Comparison of ENCODE assay signal across 8 cellular contexts in genomic region chr21:29293495-29293894, GRCh38. TPM values are rescaled to one million over a fixed set of nuclear protein-coding genes. Genes with fewer than 3 reads are reported as not detected.
DNase-seq lines count a peak whose midpoint lies in the region; ATAC-seq, FAIRE-seq and TF ChIP-seq lines count a peak whose summit lies in the region.

No MANE protein-coding gene starts in this region.

- CTCF ChIA-PET in GM12878 (lab: Yijun Ruan, JAX), result interaction anchor here (1.1 to 13.2 kb wide), 6 partner anchors 17 to 211 kb away, joined by 3 to 157 read pairs (median 4); no protein-coding TSS in a partner anchor

- TF ChIP-seq CTCF in GM12878 (IDR thresholded peaks at IDR 0.05 in 2 of 3, conservative IDR thresholded peaks at IDR 0.05 in 1 of 3; ENCODE audit: control insufficient read depth in 2 of 3, extremely low read depth in 1 of 3, insufficient read depth in 1 of 3, low read depth in 3 of 3, low read length in 3 of 3) (no peak), ascending aorta (IDR thresholded peaks at IDR 0.05) (no peak)

- H3K79me2 ChIP-seq in GM12878 (ENCODE audit: control insufficient read depth, insufficient read depth, low read length), result no peaks in the 10 kb centered on the region; the same call in 1 of the 2 replicates

- ATAC-seq in GM18519 (IDR thresholded peaks at IDR 0.05; ENCODE audit: low FRiP score, unreplicated experiment) (peak; percentile 85), GM21619 (IDR thresholded peaks at IDR 0.05; ENCODE audit: unreplicated experiment) (peak; percentile 86), HG03442 (IDR thresholded peaks at IDR 0.05; ENCODE audit: unreplicated experiment) (peak; percentile 89), GM12878 (peak; percentile 95)

- no peak overlapping the region for H3K27ac ChIP-seq in GM12878 (ENCODE audit: control insufficient read depth, insufficient read depth)
- H3K27ac ChIP-seq in ascending aorta, result no peak overlapping the region

- TF ChIP-seq EP300 in GM12878 (IDR thresholded peaks at IDR 0.05; ENCODE audit: borderline replicate concordance in 1 of 2, control insufficient read depth in 1 of 2, low read depth in 2 of 2, low read length in 2 of 2), result no peak

- SMC1A ChIA-PET in GM12878 (lab: Charles Lee; ENCODE audit: uncharacterized antibody, unreplicated experiment), result interaction anchor here (0.6 to 17.9 kb wide), 9 partner anchors 17 to 217 kb away, joined by 3 to 297 read pairs (median 3); no protein-coding TSS in a partner anchor

- peak; percentile 71 for DNase-seq in GM12878 (ENCODE audit: low read depth, low spot score)
- no peak for DNase-seq in stimulated activated CD8-positive, alpha-beta memory T cell treated with anti-CD3 and anti-CD28 coated beads, Interleukin-4, amount 100 ng/mL, for 48 hours
- no peak for DNase-seq in stimulated activated CD4-positive, alpha-beta T cell treated with anti-CD3 and anti-CD28 coated beads, Interleukin-12 subunit alpha, Interleukin-12 subunit beta, amount 100 ng/mL, for 4 hours
- no peak for DNase-seq in ascending aorta (ENCODE audit: low spot score in 2 of 2)
- no peak for DNase-seq in NCI-H1048 (lab: John Stamatoyannopoulos, UW)

- H2AFZ ChIP-seq in GM12878 (ENCODE audit: control insufficient read depth, low read depth, low read length), result no peak overlapping the region

- peaks cover 26% of the 10 kb centered on the region for H3K4me1 ChIP-seq in GM12878 (ENCODE audit: control insufficient read depth, insufficient read depth, low read length)
- H3K4me1 ChIP-seq in ascending aorta, result peaks cover 0 to 5% of the 10 kb centered on the region in 2 donors

- H3K36me3 ChIP-seq in GM12878 (ENCODE audit: control insufficient read depth in 2 of 2, insufficient read depth in 2 of 2, low read length in 1 of 2) (no peaks in the 10 kb centered on the region), ascending aorta (no peaks in the 10 kb centered on the region)

- in situ Hi-C loops in GM12878 (cut with MboI), result no loop called here

- H3K4me3 ChIP-seq in GM12878 (no peak overlapping the region), ascending aorta (no peak overlapping the region)

- peak; percentile 41 for FAIRE-seq in GM12878 (lab: Jason Lieb, UNC)

- no peak overlapping the region for H3K9ac ChIP-seq in GM12878 (ENCODE audit: control insufficient read depth, insufficient read depth, low read length)

- no peak for TF ChIP-seq POLR2A in GM12878 (IDR thresholded peaks at IDR 0.05; ENCODE audit: low read depth, low read length)

- H3K27me3 ChIP-seq in GM12878 (replicated peaks in 1 of 2; ENCODE audit: control insufficient read depth in 2 of 2, insufficient read depth in 2 of 2, low read length in 1 of 2) (no peaks in the 10 kb centered on the region), ascending aorta (no peaks in the 10 kb centered on the region)

- TF ChIP-seq RAD21 in GM12878 (IDR thresholded peaks at IDR 0.05; ENCODE audit: insufficient read depth, low read depth, low read length), result 0 out of 2 replicates have a peak, but pooled peaks have one; percentile 4

- peak overlapping the region; percentile 45; the same call in 1 of the 2 replicates for H3K4me2 ChIP-seq in GM12878 (ENCODE audit: control insufficient read depth, insufficient read depth)

- POLR2A ChIA-PET in GM12878 (lab: Charles Lee), result interaction anchor here (1.2 to 1.6 kb wide), 2 partner anchors 10 to 18 kb away, joined by 3 to 4 read pairs; no protein-coding TSS in a partner anchor

- WGBS in GM12878 (ENCODE audit: insufficient coverage, insufficient replicate concordance, low lambda C conversion rate, missing lambda C conversion rate), result 0% methylated on average over 2 of the region's 2 CpGs

- no TSS peak for BruUV-seq in GM12878 (replicated peaks; lab: Mats Ljungman, UMichigan)

- RAD21 ChIA-PET in GM12878 (lab: Charles Lee; ENCODE audit: unreplicated experiment), result interaction anchor here (0.8 to 16.3 kb wide), 5 partner anchors 10 to 167 kb away, joined by 3 to 257 read pairs (median 3); no protein-coding TSS in a partner anchor

- no peaks in the 10 kb centered on the region for H4K20me1 ChIP-seq in GM12878 (ENCODE audit: control insufficient read depth, insufficient read depth)

- intact Hi-C loops in GM12878 (cut with micrococcal nuclease; ENCODE audit: unreplicated experiment), result no loop called here
- intact Hi-C loops in ascending aorta (cut with DNase I), result loop anchor here (10.0 kb wide), 1 partner anchor 289 kb away; no protein-coding TSS in a partner anchor

- H3K9me3 ChIP-seq in GM12878 (replicated peaks; ENCODE audit: control insufficient read depth, insufficient read depth, low read length) (peaks cover 9% of the 10 kb centered on the region; the same call in 2 of the 3 replicates), ascending aorta (no peaks in the 10 kb centered on the region)

TF ChIP-seq in GM12878, 131 proteins besides CTCF, POLR2A, EP300 and RAD21 (continues in another document):
- TF ChIP-seq, protein P1, sequence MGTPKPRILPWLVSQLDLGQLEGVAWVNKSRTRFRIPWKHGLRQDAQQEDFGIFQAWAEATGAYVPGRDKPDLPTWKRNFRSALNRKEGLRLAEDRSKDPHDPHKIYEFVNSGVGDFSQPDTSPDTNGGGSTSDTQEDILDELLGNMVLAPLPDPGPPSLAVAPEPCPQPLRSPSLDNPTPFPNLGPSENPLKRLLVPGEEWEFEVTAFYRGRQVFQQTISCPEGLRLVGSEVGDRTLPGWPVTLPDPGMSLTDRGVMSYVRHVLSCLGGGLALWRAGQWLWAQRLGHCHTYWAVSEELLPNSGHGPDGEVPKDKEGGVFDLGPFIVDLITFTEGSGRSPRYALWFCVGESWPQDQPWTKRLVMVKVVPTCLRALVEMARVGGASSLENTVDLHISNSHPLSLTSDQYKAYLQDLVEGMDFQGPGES (IDR thresholded peaks at IDR 0.05), result no peak
- TF ChIP-seq CREB1 (IDR thresholded peaks at IDR 0.05; ENCODE audit: low read depth) (no peak), ESRRA (IDR thresholded peaks at IDR 0.05; ENCODE audit: low read length) (no peak), PKNOX1 (IDR thresholded peaks at IDR 0.05) (peak; percentile 76), RAD51 (IDR thresholded peaks at IDR 0.05) (peak; percentile 55), CBX5 (IDR thresholded peaks at IDR 0.05; ENCODE audit: low read depth) (0 out of 2 replicates have a peak, but pooled peaks have one; percentile 24), CEBPB (IDR thresholded peaks at IDR 0.05; ENCODE audit: borderline replicate concordance in 1 of 2, low read depth in 2 of 2, low read length in 2 of 2) (no peak), RBBP5 (conservative IDR thresholded peaks at IDR 0.05) (no peak), ATF7 (IDR thresholded peaks at IDR 0.05; ENCODE audit: low read depth) (0 out of 2 replicates have a peak, but pooled peaks have one; percentile 26), SRF (IDR thresholded peaks at IDR 0.05; ENCODE audit: low read depth in 2 of 2, low read length in 2 of 2) (no peak), BACH1 (IDR thresholded peaks at IDR 0.05; ENCODE audit: borderline replicate concordance) (peak; percentile 26; the same call in 1 of the 2 replicates), POLR2AphosphoS2 (IDR thresholded peaks at IDR 0.05; ENCODE audit: low read depth, low read length) (no peak), SPI1 (IDR thresholded peaks at IDR 0.05; ENCODE audit: borderline replicate concordance, insufficient read depth, low read depth, low read length) (peak; percentile 82), BCL11A (IDR thresholded peaks at IDR 0.05; ENCODE audit: low read depth, low read length) (peak; percentile 71; the same call in 1 of the 2 replicates), GATAD2B (conservative IDR thresholded peaks at IDR 0.05; ENCODE audit: low read depth) (0 out of 2 replicates have a peak, but pooled peaks have one; percentile 35), MTA3 (IDR thresholded peaks at IDR 0.05; ENCODE audit: borderline replicate concordance, low read length) (0 out of 2 replicates have a peak, but pooled peaks have one; percentile 59), LARP7 (IDR thresholded peaks at IDR 0.05) (no peak)
- TF ChIP-seq, protein P2, sequence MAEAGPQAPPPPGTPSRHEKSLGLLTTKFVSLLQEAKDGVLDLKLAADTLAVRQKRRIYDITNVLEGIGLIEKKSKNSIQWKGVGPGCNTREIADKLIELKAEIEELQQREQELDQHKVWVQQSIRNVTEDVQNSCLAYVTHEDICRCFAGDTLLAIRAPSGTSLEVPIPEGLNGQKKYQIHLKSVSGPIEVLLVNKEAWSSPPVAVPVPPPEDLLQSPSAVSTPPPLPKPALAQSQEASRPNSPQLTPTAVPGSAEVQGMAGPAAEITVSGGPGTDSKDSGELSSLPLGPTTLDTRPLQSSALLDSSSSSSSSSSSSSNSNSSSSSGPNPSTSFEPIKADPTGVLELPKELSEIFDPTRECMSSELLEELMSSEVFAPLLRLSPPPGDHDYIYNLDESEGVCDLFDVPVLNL (IDR thresholded peaks at IDR 0.05; ENCODE audit: low read depth, low read length), result no peak

RNA-seq across cellular contexts. Expression of gene BACH1, which starts 5.2 kb away (rescaled TPM):
- 89.0 and 91.9 TPM in 2 replicates for total RNA-seq in GM12878 (2013; cell fraction: nucleolus; rRNA removed)
- 13.8 and 20.1 TPM in 2 replicates for total RNA-seq in GM12878 (2014; rRNA removed)
- 16.9 and 18.1 TPM in 2 replicates for total RNA-seq in GM12878 (2014; rRNA removed; fragmentation: Illumina TruSeq; extraction: Trizol)
- 25.7 TPM in 2 replicates for total RNA-seq in GM12878 (2021)
- polyA plus RNA-seq in GM12878 (2011; ENCODE audit: low read depth), result 10.4 TPM
- polyA plus RNA-seq in GM12878 (2011; rRNA removed), result 18.8 and 26.6 TPM in 2 replicates
- 6.6 and 8.8 TPM in 2 replicates for polyA plus RNA-seq in GM12878 (2011; cell fraction: cytosol; rRNA removed)
- polyA plus RNA-seq in GM12878 (2011; cell fraction: nucleus; rRNA removed), result 18.9 TPM in 2 replicates
- 11.9 and 12.8 TPM in 2 replicates for polyA plus RNA-seq in GM12878 (2012)
- 10.7 and 11.8 TPM in 2 replicates for polyA plus RNA-seq in GM12878 (2014; fragmentation: Illumina TruSeq; extraction: Trizol)
- 1 to 10 TPM; 3.2 to 3.3 TPM for polyA plus RNA-seq in GM12878 (2014; fragmentation: Nextera tagmentation; extraction: Ambion mirVana)
- polyA plus RNA-seq in GM12878 (2014; rRNA removed), result 5.4 and 7.6 TPM in 2 replicates
- 10 to 100 TPM in 1 of 2 experiments, 1 to 10 TPM in 1; 9.1 to 10.3 TPM for polyA plus RNA-seq in GM12878 (2016; fragmentation: Nextera tagmentation; extraction: Ambion mirVana)
- 81.2 and 136 TPM in 2 replicates for polyA minus RNA-seq in GM12878 (2011; rRNA and poly(A)+ RNA removed)
- polyA minus RNA-seq in GM12878 (2011; cell fraction: cytosol; rRNA and poly(A)+ RNA removed), result 17.2 and 23.1 TPM in 2 replicates
- polyA minus RNA-seq in GM12878 (2011; cell fraction: nucleus; rRNA and poly(A)+ RNA removed), result 43.3 and 46.8 TPM in 2 replicates
- total RNA-seq in ascending aorta, result 12.7 TPM
